ENCODE assay signal across 8 cellular contexts in genomic region chr9:75891277-75892167, GRCh38. TPM values are rescaled to one million over a fixed set of nuclear protein-coding genes. Genes with fewer than 3 reads are reported as not detected.
A peak's percentile ranks its signal among the peaks of the same experiment; 100 is the strongest.
DNase-seq lines count a peak whose midpoint lies in the region; ATAC-seq, FAIRE-seq and TF ChIP-seq lines count a peak whose summit lies in the region.

No MANE protein-coding gene starts in this region.

- peak overlapping the region; percentile 95 for H3K4me3 Mint-ChIP-seq in activated CD8-positive, alpha-beta T cell treated with anti-CD3 and anti-CD28 coated beads for 36 hours

- no peaks in the 10 kb centered on the region for H3K9me3 Mint-ChIP-seq in activated CD8-positive, alpha-beta T cell treated with anti-CD3 and anti-CD28 coated beads for 36 hours

- intact Hi-C loops in activated CD8-positive, alpha-beta T cell treated with anti-CD3 and anti-CD28 coated beads for 36 hours (cut with micrococcal nuclease) = loop anchor here (5.0 kb wide), 1 partner anchor 131 kb away; no protein-coding TSS in a partner anchor

- 3% methylated on average over 42 of the region's 56 CpGs for WGBS in A549 (ENCODE audit: missing lambda C conversion rate)
- 0 to 1% methylated on average over 52 to 56 of the region's 56 CpGs for whole genome bisulfite sequencing in esophagus, 2 donors

- TF ChIP-seq CTCF in A549 (IDR thresholded peaks at IDR 0.05) (no peak), HEK293 (tag by site-specific recombination; IDR thresholded peaks at IDR 0.05) (no peak)
- no peak for TF ChIP-seq CTCF in activated CD8-positive, alpha-beta T cell treated with anti-CD3 and anti-CD28 coated beads for 36 hours (IDR thresholded peaks at IDR 0.05)

- TF ChIP-seq RAD21 in A549 (conservative IDR thresholded peaks at IDR 0.05 in 1 of 2, IDR thresholded peaks at IDR 0.05 in 1 of 2) = no peak

- H3K4me1 Mint-ChIP-seq in activated CD8-positive, alpha-beta T cell treated with anti-CD3 and anti-CD28 coated beads for 36 hours (ENCODE audit: low read depth) = peaks cover 45% of the 10 kb centered on the region

- peak overlapping the region; percentile 61 to 84; a peak in 5 of 6 replicates for H3K27ac ChIP-seq in A549
- peak overlapping the region; percentile 82 for H3K27ac ChIP-seq in HEK293 (ENCODE audit: extremely low read depth, low read depth, low read length)
- H3K27ac ChIP-seq in esophagus (ENCODE audit: low read depth in 2 of 2, low read length in 1 of 2) = peak overlapping the region; percentile 84 to 93
- H3K27ac ChIP-seq in substantia nigra (ENCODE audit: low read depth, low read length, poor library complexity, severe bottlenecking) = peak overlapping the region; percentile 70

- POLR2A ChIA-PET in A549 (lab: Yijun Ruan, JAX) = interaction anchor here (0.8 to 2.8 kb wide), 5 partner anchors 13 to 503 kb away, joined by 3 to 11 read pairs (median 6); partner anchors contain the start of gene RFK
- POLR2A ChIA-PET in HEK293 (lab: Yijun Ruan, JAX) = interaction anchor here (0.6 to 2.4 kb wide), 16 partner anchors 12 to 787 kb away, joined by 3 to 19 read pairs (median 3); no protein-coding TSS in a partner anchor
- POLR2A ChIA-PET in activated CD8-positive, alpha-beta T cell treated with anti-CD3 and anti-CD28 coated beads for 36 hours (lab: Charles Lee) = interaction anchor here (0.6 to 1.8 kb wide), 6 partner anchors 25 to 132 kb away, joined by 3 to 5 read pairs (median 3); no protein-coding TSS in a partner anchor

- H3K4me3 ChIP-seq in A549 (peak overlapping the region; percentile 51), HEK293 (ENCODE audit: low read depth, low read length) (peak overlapping the region; percentile 81), esophagus (ENCODE audit: low read depth in 1 of 2, low read length in 2 of 2) (peak overlapping the region; percentile 76 to 84)

- H3K4me2 ChIP-seq in A549 = peak overlapping the region; percentile 77

- TF ChIP-seq POLR2A in A549 (IDR thresholded peaks at IDR 0.05; ENCODE audit: low read length) = no peak

- no peaks in the 10 kb centered on the region for H3K9me3 ChIP-seq in A549
- H3K9me3 ChIP-seq in HEK293 (ENCODE audit: control insufficient read depth, insufficient read depth, low read depth, low read length) = no peaks in the 10 kb centered on the region
- peaks cover 0 to 2% of the 10 kb centered on the region in 2 donors for H3K9me3 ChIP-seq in esophagus (ENCODE audit: control insufficient read depth in 2 of 2, insufficient read depth in 1 of 2, low read depth in 1 of 2, low read length in 1 of 2)

- H3K36me3 Mint-ChIP-seq in activated CD8-positive, alpha-beta T cell treated with anti-CD3 and anti-CD28 coated beads for 36 hours (ENCODE audit: low read depth) = no peaks in the 10 kb centered on the region

- no peaks in the 10 kb centered on the region for H3K27me3 Mint-ChIP-seq in activated CD8-positive, alpha-beta T cell treated with anti-CD3 and anti-CD28 coated beads for 36 hours

- no peak for TF ChIP-seq EP300 in A549 (IDR thresholded peaks at IDR 0.05)

- no peaks in the 10 kb centered on the region for H3K27me3 ChIP-seq in esophagus (ENCODE audit: control insufficient read depth in 1 of 2, insufficient read depth in 2 of 2, low read length in 2 of 2)

- ATAC-seq in A549 = peak; percentile 4 to 11
- peak; percentile 28 for ATAC-seq in activated CD8-positive, alpha-beta T cell treated with anti-CD3 and anti-CD28 coated beads for 36 hours
- ATAC-seq in GM18870 (IDR thresholded peaks at IDR 0.05; ENCODE audit: unreplicated experiment) = no peak

- DNase-seq in A549 (ENCODE audit: low read depth in 1 of 2, low spot score in 1 of 2) (peak; percentile 26 to 37), mucosa of gallbladder (ENCODE audit: low spot score) (peak; percentile 53), substantia nigra (lab: John Stamatoyannopoulos, UW) (peak in 27 of 49 donors; percentile 2 to 59 (median 31)), UCSD-AML1 (lab: John Stamatoyannopoulos, UW; ENCODE audit: unreplicated experiment) (no peak)
- DNase-seq in activated CD8-positive, alpha-beta T cell treated with anti-CD3 and anti-CD28 coated beads for 36 hours = peak; percentile 65

- CTCF ChIA-PET in A549 (lab: Yijun Ruan, JAX) (interaction anchor here (1.1 to 1.3 kb wide), 2 partner anchors 18 to 410 kb away, joined by 3 to 4 read pairs; no protein-coding TSS in a partner anchor), HEK293 (lab: Yijun Ruan, JAX) (interaction anchor here (1.7 kb wide), 1 partner anchor 289 kb away, joined by 5 read pairs; no protein-coding TSS in a partner anchor)
- CTCF ChIA-PET in activated CD8-positive, alpha-beta T cell treated with anti-CD3 and anti-CD28 coated beads for 36 hours (lab: Charles Lee) = no interaction called here

- peak overlapping the region; percentile 54 for H3K27ac Mint-ChIP-seq in activated CD8-positive, alpha-beta T cell treated with anti-CD3 and anti-CD28 coated beads for 36 hours

- no peak for FAIRE-seq in A549 (lab: Jason Lieb, UNC)

- H3K36me3 ChIP-seq in HEK293 (ENCODE audit: control insufficient read depth in 2 of 2, insufficient read depth in 1 of 2, low read length in 2 of 2) = no peaks in the 10 kb centered on the region
- H3K36me3 ChIP-seq in esophagus (ENCODE audit: control insufficient read depth in 2 of 2, insufficient read depth in 2 of 2, low read length in 1 of 2) = no peaks in the 10 kb centered on the region

- H3K4me1 ChIP-seq in A549 (peaks cover 21% of the 10 kb centered on the region; the same call in 2 of the 3 replicates), HEK293 (ENCODE audit: control insufficient read depth, insufficient read depth, low read length) (peaks cover 11% of the 10 kb centered on the region), esophagus (ENCODE audit: control insufficient read depth in 2 of 2, insufficient read depth in 2 of 2, low read length in 1 of 2) (peaks cover 0 to 2% of the 10 kb centered on the region in 2 donors)

TF ChIP-seq in A549, 52 proteins besides CTCF, POLR2A, EP300 and RAD21:
- TF ChIP-seq REST (IDR thresholded peaks at IDR 0.05) = peak; percentile 23; the same call in 1 of the 2 replicates
- TF ChIP-seq HEYL (CRISPR knock-in tag; IDR thresholded peaks at IDR 0.05) = no peak

TF ChIP-seq in HEK293, 187 proteins besides CTCF, POLR2A, EP300 and RAD21 (continues in another document):
- TF ChIP-seq ZNF600 (tag by site-specific recombination; IDR thresholded peaks at IDR 0.05) (peak; percentile 31), ZNF132 (tag by site-specific recombination; IDR thresholded peaks at IDR 0.05; ENCODE audit: borderline replicate concordance) (no peak), ZBTB20 (tag by site-specific recombination; IDR thresholded peaks at IDR 0.05) (no peak; the same call in 1 of the 2 replicates), HIC1 (tag by site-specific recombination; IDR thresholded peaks at IDR 0.05) (peak; percentile 49; the same call in 1 of the 2 replicates), HOXC10 (CRISPR knock-in tag; IDR thresholded peaks at IDR 0.05) (no peak), ZNF621 (tag by site-specific recombination; IDR thresholded peaks at IDR 0.05) (no peak), PRDM4 (tag by site-specific recombination; IDR thresholded peaks at IDR 0.05) (no peak)

RNA-seq across cellular contexts. Expression of gene PCSK5, which starts 1.0 kb away (rescaled TPM):
- polyA plus RNA-seq in A549 (2011; rRNA removed) (6.7 and 7.0 TPM in 2 replicates), A549 (2017; fragmentation: RNase III; extraction: RNeasy Plus Mini Kit Qiagen cat#74134 plus additional on column Dnase treatment) (1.3 to 1.5 TPM (median 1.4 TPM) in 3 replicates), esophagus (1 to 10 TPM; 4.2 to 6.1 TPM)
- 2.9 and 3.7 TPM in 2 replicates for polyA plus RNA-seq in A549 (2012; cell fraction: cytosol; rRNA removed)
- polyA plus RNA-seq in A549 (2012; cell fraction: nucleus; rRNA removed) = 7.3 and 8.8 TPM in 2 replicates
- polyA minus RNA-seq in A549 (2011; rRNA and poly(A)+ RNA removed) = 21.3 and 23.3 TPM in 2 replicates
- total RNA-seq in activated CD8-positive, alpha-beta T cell treated with anti-CD3 and anti-CD28 coated beads for 36 hours = 1 to 10 TPM; 4.7 to 5.2 TPM
- total RNA-seq in mucosa of gallbladder = 78.9 TPM

Comparison
In these comparisons a context has a peak if more than half of its experiments do, and no peak if none do; other contexts are left out.
1. RNA of gene PCSK5, which starts 1.0 kb away (total RNA-seq): 78.9 TPM in mucosa of gallbladder (single experiment); 4.7 to 5.2 TPM in activated CD8-positive, alpha-beta T cell treated with anti-CD3 and anti-CD28 coated beads for 36 hours; every median in the first group is over 10 times any median in the second.
2. Of the 5 proteins assayed by ChIP-seq in both HEK293 and A549: peak only in HEK293: PBX3; only in A549: REST; in both: none; in neither: 3.
3. Peak in every context shown above with its lines, with median percentiles within 50 percentile points of each other: H3K27ac ChIP-seq and H3K4me3 ChIP-seq.